In the genomic region with DNA sequence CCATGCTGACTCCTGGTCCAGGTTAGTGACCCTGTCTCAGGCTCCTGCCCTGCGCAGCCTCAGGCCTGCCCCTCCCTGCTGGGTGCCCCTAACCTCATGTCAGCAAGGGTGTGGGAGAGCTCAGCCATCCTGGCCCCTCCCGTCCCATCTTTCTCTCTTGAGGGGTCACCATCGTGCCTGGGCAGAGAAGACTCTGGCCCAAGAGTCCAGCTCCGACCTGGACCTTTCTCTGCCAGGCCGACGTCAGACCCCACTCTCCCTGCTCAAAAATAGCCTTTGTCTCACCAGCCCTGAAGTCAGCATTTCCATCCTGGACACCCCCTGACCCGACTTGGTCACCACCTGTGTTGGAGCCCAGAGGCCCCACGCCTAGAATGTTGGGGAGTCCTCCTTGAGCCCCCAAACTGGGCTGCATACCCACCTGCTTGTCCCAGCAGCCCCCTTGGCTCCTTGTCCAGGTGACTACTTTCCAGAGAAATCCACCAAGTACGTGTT, we compare ENCODE assay signal across 29 cellular contexts. TPM values are rescaled to one million over a fixed set of nuclear protein-coding genes. Genes with fewer than 3 reads are reported as not detected.
DNase-seq lines count a peak whose midpoint lies in the region; ATAC-seq and TF ChIP-seq lines count a peak whose summit lies in the region.
"Had no signal": no experiment of that assay in that cellular context is flagged by ENCODE, and none has a peak within 500 bp of the region (broad histone marks: within the 10 kb centered on the region; RNA-seq: fewer than 3 reads in every experiment).

No MANE protein-coding gene starts in this region.

- peaks cover 13% of the 10 kb centered on the region for H3K4me1 Mint-ChIP-seq in activated T-helper 17 cell treated with anti-CD3 and anti-CD28 coated beads, Interleukin-2, amount 50 U/mL, for 72 hours

- H3K27me3 ChIP-seq in lung (ENCODE audit: control insufficient read depth, insufficient read depth) (no peaks in the 10 kb centered on the region), stomach (no peaks in the 10 kb centered on the region)
- H3K27me3 ChIP-seq: gastroesophageal sphincter had no signal

- H3K36me3 ChIP-seq in lung (ENCODE audit: control insufficient read depth in 2 of 2, insufficient read depth in 2 of 2, low read length in 2 of 2) = peaks cover 0 to 6% of the 10 kb centered on the region in 2 donors
- H3K36me3 ChIP-seq in stomach = peaks cover 5 to 30% (median 25%) of the 10 kb centered on the region in 4 donors
- H3K36me3 ChIP-seq: HAP-1, prostate gland had no signal

- no peak overlapping the region for H3K4me3 Mint-ChIP-seq in activated T-helper 17 cell treated with anti-CD3 and anti-CD28 coated beads, Interleukin-2, amount 50 U/mL, for 72 hours
- H3K4me3 Mint-ChIP-seq: central memory CD8-positive, alpha-beta T cell; natural killer cell; T-helper 17 cell had no signal

- TF ChIP-seq CTCF in lung (IDR thresholded peaks at IDR 0.05; ENCODE audit: control extremely low read depth, extremely low read depth) = no peak
- no peak for TF ChIP-seq CTCF in stomach (IDR thresholded peaks at IDR 0.05)

- intact Hi-C loops in stomach (cut with DNase I; ENCODE audit: low total_unique reads) = no loop called here

- H3K4me1 ChIP-seq in lung (ENCODE audit: control insufficient read depth in 2 of 2, insufficient read depth in 2 of 2, low read length in 2 of 2) (no peaks in the 10 kb centered on the region), stomach (peaks cover 0 to 17% (median 4%) of the 10 kb centered on the region in 4 donors)
- H3K4me1 ChIP-seq: HAP-1, prostate gland had no signal

- H3K9me3 ChIP-seq in lung (ENCODE audit: control insufficient read depth in 2 of 2, insufficient read depth in 1 of 2, low read length in 1 of 2) (no peaks in the 10 kb centered on the region), stomach (no peaks in the 10 kb centered on the region)
- H3K9me3 ChIP-seq: esophagus squamous epithelium, gastroesophageal sphincter, HAP-1, prostate gland had no signal

- TF ChIP-seq POLR2A in stomach (IDR thresholded peaks at IDR 0.05) = no peak

- H3K9me3 Mint-ChIP-seq in activated T-helper 17 cell treated with anti-CD3 and anti-CD28 coated beads, Interleukin-2, amount 50 U/mL, for 72 hours = no peaks in the 10 kb centered on the region
- H3K9me3 Mint-ChIP-seq: central memory CD8-positive, alpha-beta T cell; natural killer cell had no signal

- H3K27me3 Mint-ChIP-seq in activated T-helper 17 cell treated with anti-CD3 and anti-CD28 coated beads, Interleukin-2, amount 50 U/mL, for 72 hours = no peaks in the 10 kb centered on the region
- H3K27me3 Mint-ChIP-seq: central memory CD8-positive, alpha-beta T cell; T-helper 17 cell had no signal

- ATAC-seq in activated T-helper 17 cell treated with anti-CD3 and anti-CD28 coated beads, Interleukin-2, amount 50 U/mL, for 72 hours (replicated peaks) = no peak
- ATAC-seq in lung (ENCODE audit: insufficient read depth, low FRiP score) = no peak
- no peak for ATAC-seq in GM18517 (IDR thresholded peaks at IDR 0.05; ENCODE audit: unreplicated experiment)
- no peak for ATAC-seq in HG02840 (IDR thresholded peaks at IDR 0.05; ENCODE audit: low FRiP score, unreplicated experiment)
- ATAC-seq: gastroesophageal sphincter, natural killer cell, T-helper 17 cell had no signal

- peaks cover 24% of the 10 kb centered on the region for H3K36me3 Mint-ChIP-seq in activated T-helper 17 cell treated with anti-CD3 and anti-CD28 coated beads, Interleukin-2, amount 50 U/mL, for 72 hours (ENCODE audit: low read depth)
- H3K36me3 Mint-ChIP-seq: natural killer cell had no signal

- WGBS in lung, 2 donors = 87 to 90% methylated on average over 9 of the region's 9 CpGs
- 73 to 83% (median 81%) methylated on average over 2 to 9 of the region's 9 CpGs for WGBS in stomach, 5 donors

- DNase-seq in activated naive CD4-positive, alpha-beta T cell treated with Interleukin-2 at 50 U/mL for 16 hours = peak; percentile 1
- DNase-seq in activated naive CD4-positive, alpha-beta T cell (lab: John Stamatoyannopoulos, UW) = no peak
- DNase-seq in lung (ENCODE audit: low spot score) = peak; percentile 22
- peak; percentile 17 for DNase-seq in stomach
- DNase-seq in UCSD-AML1 (lab: John Stamatoyannopoulos, UW; ENCODE audit: unreplicated experiment) = no peak
- DNase-seq: activated gamma-delta T cell; anterior cingulate cortex; effector CD8-positive, alpha-beta T cell; esophagus squamous epithelium; Karpas-422; natural killer cell; NCI-H1048; NCI-H2029; NCI-H226; NCI-H82; PC-9; substantia nigra; T-helper 17 cell had no signal

- H3K4me3 ChIP-seq in lung (no peak overlapping the region), stomach (no peak overlapping the region)
- H3K4me3 ChIP-seq: esophagus squamous epithelium, gastroesophageal sphincter, HAP-1, PC-9, prostate gland had no signal

- no peak for TF ChIP-seq EP300 in stomach (IDR thresholded peaks at IDR 0.05)

- H3K27ac Mint-ChIP-seq in activated T-helper 17 cell treated with anti-CD3 and anti-CD28 coated beads, Interleukin-2, amount 50 U/mL, for 72 hours = peak overlapping the region; percentile 50
- H3K27ac Mint-ChIP-seq: natural killer cell, T-helper 17 cell had no signal

- no peak overlapping the region for H3K27ac ChIP-seq in lung (ENCODE audit: low read depth in 1 of 2, low read length in 1 of 2)
- H3K27ac ChIP-seq in stomach = no peak overlapping the region
- H3K27ac ChIP-seq: C4-2B, esophagus squamous epithelium, gastroesophageal sphincter, PC-9, prostate gland, VCaP had no signal

RNA-seq across cellular contexts. Expression of a gene that starts 4.9 kb away (rescaled TPM):
- not detected for total RNA-seq in activated T-helper 17 cell treated with anti-CD3 and anti-CD28 coated beads, Interleukin-2, amount 50 U/mL, for 72 hours
- total RNA-seq in lung = not detected
- polyA plus RNA-seq in lung = not detected
- not detected for total RNA-seq in stomach
- polyA plus RNA-seq in stomach = not detected
- total RNA-seq: activated CD8-positive, alpha-beta memory T cell treated with anti-CD3 and anti-CD28 coated beads for 36 hours; esophagus squamous epithelium; gastroesophageal sphincter; PC-9; prostate gland; SK-MEL-5; T-helper 17 cell had no signal

RNA-seq across cellular contexts. Expression of a gene that starts 9.4 kb away (rescaled TPM):
- total RNA-seq in activated T-helper 17 cell treated with anti-CD3 and anti-CD28 coated beads, Interleukin-2, amount 50 U/mL, for 72 hours = 10 to 100 TPM; 32.5 to 84.3 TPM
- total RNA-seq in lung (10 to 100 TPM; 29.7 to 58.7 TPM), stomach (10 to 100 TPM in 4 of 5 donors, 1 to 10 TPM in 1; 7.0 to 36.5 (median 25.0) TPM)
- polyA plus RNA-seq in lung (10 to 100 TPM; 30.1 to 49.9 TPM), stomach (10 to 100 TPM; 21.8 to 38.3 (median 28.1) TPM)

RNA-seq across cellular contexts. Expression of a gene that starts 9.7 kb away (rescaled TPM):
- 100 to 1,000 TPM; 118 to 139 TPM for total RNA-seq in activated T-helper 17 cell treated with anti-CD3 and anti-CD28 coated beads, Interleukin-2, amount 50 U/mL, for 72 hours
- 100 to 1,000 TPM; 104 to 122 TPM for total RNA-seq in lung
- 10 to 100 TPM; 52.1 to 83.2 TPM for polyA plus RNA-seq in lung
- 100 to 1,000 TPM in 2 of 5 donors, 10 to 100 TPM in 3; 45.2 to 262 (median 72.3) TPM for total RNA-seq in stomach
- polyA plus RNA-seq in stomach = 10 to 100 TPM; 39.2 to 60.8 (median 53.5) TPM

RNA-seq across cellular contexts. Expression of a gene that starts 38.4 kb away (rescaled TPM):
- total RNA-seq in activated T-helper 17 cell treated with anti-CD3 and anti-CD28 coated beads, Interleukin-2, amount 50 U/mL, for 72 hours = 10 to 100 TPM; 16.5 to 48.5 TPM
- total RNA-seq in lung (10 to 100 TPM; 16.0 to 21.2 TPM), stomach (10 to 100 TPM in 2 of 5 donors, 1 to 10 TPM in 3; 5.4 to 63.7 (median 7.3) TPM)
- polyA plus RNA-seq in lung (10 to 100 TPM; 14.6 to 16.9 TPM), stomach (10 to 100 TPM; 10.8 to 19.2 (median 13.8) TPM)

RNA-seq across cellular contexts. Expression of a gene that starts 39.0 kb away (rescaled TPM):
- 100 to 1,000 TPM; 153 to 211 TPM for total RNA-seq in activated T-helper 17 cell treated with anti-CD3 and anti-CD28 coated beads, Interleukin-2, amount 50 U/mL, for 72 hours
- total RNA-seq in lung (100 to 1,000 TPM in 1 of 2 donors, 10 to 100 TPM in 1; 75.2 to 131 TPM), stomach (100 to 1,000 TPM in 2 of 5 donors, 10 to 100 TPM in 3; 36.2 to 132 (median 64.9) TPM)
- polyA plus RNA-seq in lung (100 to 1,000 TPM; 158 to 184 TPM), stomach (100 to 1,000 TPM; 116 to 126 (median 123) TPM)

Comparison
In these comparisons a context has a peak if more than half of its experiments do, and no peak if none do; other contexts are left out.
1. DNase-seq: peak in activated naive CD4-positive, alpha-beta T cell treated with Interleukin-2 at 50 U/mL for 16 hours (single experiment), lung (single experiment) and stomach (single experiment); none in activated naive CD4-positive, alpha-beta T cell (0 of 4) and UCSD-AML1 (single experiment).